1 cellular context compared by ENCODE assay signal in the genomic region with DNA sequence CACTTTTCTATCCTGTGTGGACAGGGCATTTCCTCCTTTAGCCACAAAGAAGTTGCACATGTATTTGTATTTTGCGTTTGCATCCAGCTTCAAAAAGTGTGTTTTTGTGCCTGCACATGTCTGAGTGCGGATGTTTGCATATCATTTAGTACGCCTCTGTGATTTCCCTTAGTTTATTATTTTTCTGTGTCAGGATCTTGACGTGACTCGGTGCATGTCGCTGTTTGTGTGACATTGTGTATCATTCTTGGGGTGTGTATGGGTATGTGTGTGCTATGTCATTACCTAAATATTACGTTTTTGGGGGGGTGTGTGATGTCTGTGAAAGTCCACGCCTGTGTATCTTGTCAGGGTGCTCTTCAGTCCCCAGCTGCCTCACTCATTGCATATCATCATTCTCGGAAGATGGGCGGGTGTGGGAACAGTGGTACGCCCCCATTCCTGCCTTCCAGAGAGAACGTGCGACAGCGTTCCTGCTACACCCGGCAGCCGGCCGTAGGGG.
TF ChIP-seq lines count a peak whose summit lies in the region.

No MANE protein-coding gene starts in this region.

TF ChIP-seq in H1, 55 proteins besides CTCF, POLR2A, EP300 and RAD21:
- no peak for TF ChIP-seq BRCA1 (IDR thresholded peaks at IDR 0.05; ENCODE audit: low read depth, low read length)
- TF ChIP-seq SRF (IDR thresholded peaks at IDR 0.05; ENCODE audit: low read depth, low read length): no peak; the same call in 1 of the 2 replicates
- peak; percentile 55; the same call in 1 of the 2 replicates for TF ChIP-seq TEAD4 (IDR thresholded peaks at IDR 0.05; ENCODE audit: low read depth, low read length)
- peak; percentile 32 for TF ChIP-seq KDM4A (IDR thresholded peaks at IDR 0.05; ENCODE audit: low read depth, low read length, severe bottlenecking)
